Comparison of ENCODE assay signal across 12 cellular contexts in the genomic region with DNA sequence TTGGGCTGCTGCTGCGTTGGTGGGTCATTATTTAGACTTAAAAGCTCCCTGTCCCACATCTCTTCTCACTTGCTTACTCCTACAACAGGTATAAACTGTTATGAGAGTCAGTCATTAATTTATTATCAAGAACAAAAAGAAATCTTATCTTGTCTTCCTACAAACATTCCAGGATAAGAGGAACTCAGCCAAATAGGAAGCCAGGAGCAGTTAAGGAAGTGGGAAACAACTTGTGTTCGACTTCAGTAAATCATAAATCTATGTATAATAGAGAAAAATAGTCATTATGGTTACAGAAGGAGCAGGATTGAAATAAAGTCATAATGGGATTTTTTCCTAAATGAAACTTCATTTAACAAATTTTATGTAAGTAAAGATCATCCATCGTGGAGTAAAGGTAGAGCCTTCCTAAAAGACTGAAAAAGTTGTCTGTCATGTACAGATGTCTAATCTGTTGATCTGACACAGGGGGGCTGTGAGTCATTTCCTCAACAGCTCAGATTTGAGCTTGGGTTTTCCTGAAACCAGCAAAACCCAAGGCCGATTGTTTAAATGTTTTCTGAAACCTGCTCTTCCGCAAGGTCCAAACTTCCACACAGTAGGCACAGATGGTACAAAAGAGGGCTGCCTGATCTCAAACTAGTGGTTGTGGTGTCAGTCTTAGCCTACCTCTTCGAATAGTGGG. TPM values are rescaled to one million over a fixed set of nuclear protein-coding genes. Genes with fewer than 3 reads are reported as not detected.
A peak's percentile ranks its signal among the peaks of the same experiment; 100 is the strongest.
DNase-seq lines count a peak whose midpoint lies in the region; ATAC-seq and TF ChIP-seq lines count a peak whose summit lies in the region.
"Had no signal": no experiment of that assay in that cellular context is flagged by ENCODE, and none has a peak within 500 bp of the region (broad histone marks: within the 10 kb centered on the region; RNA-seq: fewer than 3 reads in every experiment).

No MANE protein-coding gene starts in this region.

- no peak overlapping the region for H4K5ac ChIP-seq in mesendoderm (ENCODE audit: low read length)

- no peaks in the 10 kb centered on the region for H3K27me3 ChIP-seq in mesendoderm (ENCODE audit: insufficient read depth, low read length, poor library complexity)
- H3K27me3 ChIP-seq: cardiac muscle cell, neural progenitor cell had no signal

- H3K4me1 Mint-ChIP-seq in mesothelial cell of epicardium: peaks cover 15% of the 10 kb centered on the region

- DNase-seq in Daoy (ENCODE audit: low read depth): peak; percentile 81
- peak; percentile 19 for DNase-seq in KBM-7
- DNase-seq in brain pericyte (ENCODE audit: low read depth, low spot score): peak; percentile 53
- no peak for DNase-seq in mesothelial cell of epicardium (ENCODE audit: low spot score in 2 of 2, unreplicated experiment in 2 of 2)
- no peak for DNase-seq in D341Med (ENCODE audit: low spot score)
- no peak for DNase-seq in mesendoderm
- DNase-seq in activated gamma-delta T cell (lab: John Stamatoyannopoulos, UW): no peak
- DNase-seq: NCI-H526 treated with DMSO at 0.1 percent for 48 hours had no signal

- no peak overlapping the region for H2BK120ac ChIP-seq in mesendoderm (ENCODE audit: low read depth, low read length)

- no peak overlapping the region for H3K4me3 Mint-ChIP-seq in mesothelial cell of epicardium
- H3K4me3 Mint-ChIP-seq: IgD-negative memory B cell, neural progenitor cell had no signal

- no peak overlapping the region for H3K4me3 ChIP-seq in mesendoderm (ENCODE audit: low read length)
- H3K4me3 ChIP-seq: cardiac muscle cell, neural progenitor cell had no signal

- no peak overlapping the region for H3K56ac ChIP-seq in mesendoderm (ENCODE audit: low read length)

- H3K4me1 ChIP-seq in mesendoderm (ENCODE audit: control insufficient read depth, low read depth, low read length): no peaks in the 10 kb centered on the region

- ATAC-seq in HG03520 (IDR thresholded peaks at IDR 0.05; ENCODE audit: unreplicated experiment): no peak

- H3K27me3 Mint-ChIP-seq in mesothelial cell of epicardium (ENCODE audit: low read depth): no peaks in the 10 kb centered on the region
- H3K27me3 Mint-ChIP-seq: IgD-negative memory B cell had no signal

- H2BK15ac ChIP-seq in mesendoderm (replicated peaks; ENCODE audit: low read depth): no peak overlapping the region

- H3K36me3 Mint-ChIP-seq in mesothelial cell of epicardium: peaks cover 56% of the 10 kb centered on the region

- H3K4me2 ChIP-seq in mesendoderm (ENCODE audit: low read length): no peak overlapping the region
- H3K4me2 ChIP-seq: neural progenitor cell had no signal

- peaks cover 7% of the 10 kb centered on the region for H3K36me3 ChIP-seq in mesendoderm (ENCODE audit: control insufficient read depth, insufficient read depth, low read length)

- no peak overlapping the region for H3K23ac ChIP-seq in mesendoderm (ENCODE audit: low read length)

- no peak overlapping the region for H2BK5ac ChIP-seq in mesendoderm (ENCODE audit: low read length)

- no peak for TF ChIP-seq CTCF in mesothelial cell of epicardium (IDR thresholded peaks at IDR 0.05; ENCODE audit: unreplicated experiment)

- no peak overlapping the region for H3K27ac ChIP-seq in mesendoderm (ENCODE audit: low read depth, low read length)
- H3K27ac ChIP-seq: cardiac muscle cell, neural progenitor cell had no signal

- WGBS in mesendoderm (ENCODE audit: extremely low coverage, insufficient coverage, low lambda C conversion rate): no CpG with 5 or more reads among the region's 6 CpGs

- no peak overlapping the region for H3K18ac ChIP-seq in mesendoderm (ENCODE audit: low read length)

- in situ Hi-C loops in KBM-7 (cut with MboI; ENCODE audit: low pct_unique_long_range_greater_than_20kb, low sequenced_read_pairs): no loop called here

- no peak overlapping the region for H2AK5ac ChIP-seq in mesendoderm (ENCODE audit: low read length)

- H3K9ac ChIP-seq in mesendoderm (ENCODE audit: low read length): no peak overlapping the region
- H3K9ac ChIP-seq: neural progenitor cell had no signal

- no peak overlapping the region for H4K8ac ChIP-seq in mesendoderm (ENCODE audit: low read depth, low read length)

- H3K9me3 Mint-ChIP-seq in mesothelial cell of epicardium: peaks cover 5% of the 10 kb centered on the region
- H3K9me3 Mint-ChIP-seq: IgD-negative memory B cell had no signal

- no peaks in the 10 kb centered on the region for H3K79me2 ChIP-seq in mesendoderm (ENCODE audit: control insufficient read depth, insufficient read depth, low read length)

- H3K4ac ChIP-seq in mesendoderm (ENCODE audit: low read depth, low read length): no peak overlapping the region

- H3K79me1 ChIP-seq in mesendoderm (ENCODE audit: low read length): peaks cover 2% of the 10 kb centered on the region

- H3K27ac Mint-ChIP-seq in mesothelial cell of epicardium: peak overlapping the region; percentile 66
- H3K27ac Mint-ChIP-seq: neural progenitor cell had no signal

RNA-seq across cellular contexts. Expression of gene LRRTM2, which starts 25.3 kb away (rescaled TPM):
- 0.51 and 2.2 TPM in 2 replicates for total RNA-seq in Daoy (2014; rRNA removed; shearing (Covaris generic))
- total RNA-seq in mesothelial cell of epicardium: 0.09 to 0.18 TPM (median 0.13 TPM) in 3 replicates
- polyA plus RNA-seq in mesendoderm (2013, experiment 1 of 2): not detected
- not detected for polyA plus RNA-seq in mesendoderm (2013, experiment 2 of 2)
- total RNA-seq: cardiac muscle cell had no signal
- polyA plus RNA-seq: IgD-negative memory B cell had no signal

Comparison
In these comparisons a context has a peak if more than half of its experiments do, and no peak if none do; other contexts are left out.
1. DNase-seq: peak in Daoy (single experiment), KBM-7 (single experiment) and brain pericyte (single experiment); none in mesothelial cell of epicardium (0 of 2), D341Med (single experiment), mesendoderm (single experiment) and activated gamma-delta T cell (single experiment).